In genomic region chr6:149235130-149235561, GRCh38 we compare ENCODE assay signal across 1 cellular context.
TF ChIP-seq lines count a peak whose summit lies in the region.

No MANE protein-coding gene starts in this region.

TF ChIP-seq in HepG2, 621 proteins besides CTCF, POLR2A, EP300 and RAD21 (continued from another document):
- no peak for TF ChIP-seq PAXIP1 (CRISPR knock-in tag; conservative IDR thresholded peaks at IDR 0.05)
- no peak for TF ChIP-seq ZNF776 (CRISPR knock-in tag; IDR thresholded peaks at IDR 0.05)
- TF ChIP-seq ZNF143 (CRISPR knock-in tag; IDR thresholded peaks at IDR 0.05) = no peak
- peak; percentile 31; the same call in 1 of the 2 replicates for TF ChIP-seq ARID5B (CRISPR knock-in tag; IDR thresholded peaks at IDR 0.05)
- no peak for TF ChIP-seq HNF1A (IDR thresholded peaks at IDR 0.05; ENCODE audit: low read depth)
- TF ChIP-seq HNF1A (CRISPR knock-in tag; IDR thresholded peaks at IDR 0.05; ENCODE audit: borderline replicate concordance) = no peak
- no peak for TF ChIP-seq ZSCAN25 (CRISPR knock-in tag; IDR thresholded peaks at IDR 0.05)
- TF ChIP-seq PTBP1 (IDR thresholded peaks at IDR 0.05; ENCODE audit: low read depth, low read length, poor library complexity, severe bottlenecking) = no peak
- TF ChIP-seq ZNF432 (CRISPR knock-in tag; IDR thresholded peaks at IDR 0.05; ENCODE audit: borderline replicate concordance) = no peak
- no peak for TF ChIP-seq ZNF850 (CRISPR knock-in tag; conservative IDR thresholded peaks at IDR 0.05)
- no peak for TF ChIP-seq YY1 (IDR thresholded peaks at IDR 0.05; ENCODE audit: insufficient read depth, insufficient replicate concordance, low read depth, low read length)
- TF ChIP-seq AGO1 (IDR thresholded peaks at IDR 0.05; ENCODE audit: low read depth, low read length, poor library complexity, severe bottlenecking) = no peak
- no peak for TF ChIP-seq ZNF629 (CRISPR knock-in tag; conservative IDR thresholded peaks at IDR 0.05)
- TF ChIP-seq PRDM10 (CRISPR knock-in tag; IDR thresholded peaks at IDR 0.05; ENCODE audit: low read depth) = no peak
- no peak for TF ChIP-seq TGIF2 (CRISPR knock-in tag; IDR thresholded peaks at IDR 0.05)
- peak; percentile 44; the same call in 1 of the 2 replicates for TF ChIP-seq GATAD2A (CRISPR knock-in tag; IDR thresholded peaks at IDR 0.05)
- no peak for TF ChIP-seq KMT2A (CRISPR knock-in tag; IDR thresholded peaks at IDR 0.05)
- no peak for TF ChIP-seq ZSCAN29 (CRISPR knock-in tag; conservative IDR thresholded peaks at IDR 0.05)
- TF ChIP-seq ZNF513 (CRISPR knock-in tag; conservative IDR thresholded peaks at IDR 0.05) = no peak
- no peak for TF ChIP-seq THYN1 (CRISPR knock-in tag; IDR thresholded peaks at IDR 0.05; ENCODE audit: borderline replicate concordance, low read depth)
- TF ChIP-seq ZNF501 (CRISPR knock-in tag; IDR thresholded peaks at IDR 0.05) = no peak
- no peak for TF ChIP-seq ATM (IDR thresholded peaks at IDR 0.05; ENCODE audit: borderline replicate concordance)
- no peak for TF ChIP-seq ZBED4 (CRISPR knock-in tag; IDR thresholded peaks at IDR 0.05; ENCODE audit: borderline replicate concordance)
- TF ChIP-seq KDM6A (CRISPR knock-in tag; IDR thresholded peaks at IDR 0.05; ENCODE audit: low read depth) = no peak
- TF ChIP-seq MAFK (conservative IDR thresholded peaks at IDR 0.05 in 1 of 2, IDR thresholded peaks at IDR 0.05 in 1 of 2; ENCODE audit: low read length in 2 of 2) = no peak
- TF ChIP-seq ZBTB14 (CRISPR knock-in tag; IDR thresholded peaks at IDR 0.05) = no peak
- TF ChIP-seq NKX3-1 (CRISPR knock-in tag; IDR thresholded peaks at IDR 0.05) = no peak
- no peak for TF ChIP-seq MNT (IDR thresholded peaks at IDR 0.05)
- TF ChIP-seq GATA4 (IDR thresholded peaks at IDR 0.05; ENCODE audit: borderline replicate concordance, low read depth) = no peak
- 0 out of 2 replicates have a peak, but pooled peaks have one; percentile 28 for TF ChIP-seq FOSL2 (CRISPR knock-in tag; IDR thresholded peaks at IDR 0.05)
- peak; percentile 55; the same call in 1 of the 2 replicates for TF ChIP-seq NFIC (IDR thresholded peaks at IDR 0.05; ENCODE audit: low read length)
TF ChIP-seq in HepG2: peak in this region for 4.
